Comparison of ENCODE assay signal across 8 cellular contexts in the genomic region with DNA sequence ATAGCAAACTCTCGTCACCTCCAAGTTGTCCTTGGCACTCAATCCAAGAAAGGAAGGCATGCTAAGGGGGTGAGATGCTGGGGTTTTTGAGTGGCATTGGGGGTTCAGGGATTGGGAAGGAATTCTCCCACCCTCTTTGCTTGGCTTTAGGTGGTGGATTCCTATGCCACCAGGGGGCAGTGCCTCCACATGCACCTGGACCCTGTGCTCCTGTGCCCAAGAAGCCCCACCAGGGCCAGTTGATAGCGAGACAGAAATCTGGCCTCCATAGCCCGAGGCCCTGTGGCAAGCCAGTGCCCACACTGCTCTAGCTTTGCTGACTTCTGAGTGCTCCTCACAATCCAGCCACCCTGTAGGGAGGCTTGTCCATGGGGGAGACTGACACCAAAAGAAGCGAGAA. TPM values are rescaled to one million over a fixed set of nuclear protein-coding genes. Genes with fewer than 3 reads are reported as not detected.
A peak's percentile ranks its signal among the peaks of the same experiment; 100 is the strongest.
DNase-seq lines count a peak whose midpoint lies in the region; ATAC-seq and TF ChIP-seq lines count a peak whose summit lies in the region.

No MANE protein-coding gene starts in this region.

- H3K27ac ChIP-seq in MM.1S (ENCODE audit: low read length), result no peak overlapping the region
- H3K27ac ChIP-seq in colonic mucosa, result no peak overlapping the region
- no peak overlapping the region for H3K27ac ChIP-seq in testis

- H3K27me3 ChIP-seq in MM.1S (replicated peaks; ENCODE audit: insufficient read depth, low read length), result no peaks in the 10 kb centered on the region
- H3K27me3 ChIP-seq in colonic mucosa, result no peaks in the 10 kb centered on the region
- H3K27me3 ChIP-seq in testis, result no peaks in the 10 kb centered on the region

- in situ Hi-C loops in ACHN (cut with HindIII; ENCODE audit: low pct_ligation_motif_present, low pct_unique_long_range_greater_than_20kb, low sequenced_read_pairs), result no loop called here

- DNase-seq in ACHN (peak; percentile 20), GM10266 (ENCODE audit: extremely low spot score) (peak; percentile 16), MM.1S (peak; percentile 25), colonic mucosa (no peak), testis (peak; percentile 62), mucosa of gallbladder (ENCODE audit: low spot score) (no peak)
- DNase-seq in stimulated activated CD4-positive, alpha-beta T cell treated with anti-CD3 and anti-CD28 coated beads, Interleukin-12 subunit alpha, Interleukin-12 subunit beta, amount 100 ng/mL, for 4 hours, result no peak

- WGBS in testis, 2 donors, result 47 to 60% methylated on average over 2 to 4 of the region's 4 CpGs

- no peak for TF ChIP-seq POLR2A in testis (IDR thresholded peaks at IDR 0.05)

- H3K4me3 ChIP-seq in MM.1S (ENCODE audit: low read length) (no peak overlapping the region), colonic mucosa (no peak overlapping the region), testis (no peak overlapping the region)

- H3F3A ChIP-seq in MM.1S (ENCODE audit: insufficient read depth, low read length), result no peaks in the 10 kb centered on the region

- no peaks in the 10 kb centered on the region for H4K20me1 ChIP-seq in MM.1S (ENCODE audit: insufficient read depth, low read length)

- H3K36me3 ChIP-seq in MM.1S (replicated peaks; ENCODE audit: insufficient read depth, low read length), result no peaks in the 10 kb centered on the region
- H3K36me3 ChIP-seq in colonic mucosa, result no peaks in the 10 kb centered on the region
- H3K36me3 ChIP-seq in testis (ENCODE audit: low read depth, missing control alignments), result no peaks in the 10 kb centered on the region

- no peak for ATAC-seq in GM21717 (IDR thresholded peaks at IDR 0.05; ENCODE audit: unreplicated experiment)

- H3K9ac ChIP-seq in MM.1S (ENCODE audit: low read length) (no peak overlapping the region), colonic mucosa (ENCODE audit: low read depth in 2 of 2, low read length in 2 of 2) (no peak overlapping the region)

- H3K9me2 ChIP-seq in MM.1S (replicated peaks; ENCODE audit: insufficient read depth, low read length), result no peaks in the 10 kb centered on the region

- H3K4me1 ChIP-seq in MM.1S (ENCODE audit: low read length) (no peaks in the 10 kb centered on the region), colonic mucosa (no peaks in the 10 kb centered on the region), testis (no peaks in the 10 kb centered on the region)

- intact Hi-C loops in colonic mucosa (cut with DNase I) (no loop called here), testis (cut with DNase I; ENCODE audit: low total_unique reads) (no loop called here)

- no peak overlapping the region for H2AFZ ChIP-seq in MM.1S (ENCODE audit: low read length)

- H3K4me2 ChIP-seq in MM.1S (ENCODE audit: low read depth, low read length), result no peak overlapping the region

- H3K9me3 ChIP-seq in MM.1S (replicated peaks; ENCODE audit: insufficient read depth, low read length), result no peaks in the 10 kb centered on the region
- no peaks in the 10 kb centered on the region for H3K9me3 ChIP-seq in colonic mucosa
- H3K9me3 ChIP-seq in testis, result no peaks in the 10 kb centered on the region

- no peaks in the 10 kb centered on the region for H3K79me2 ChIP-seq in MM.1S (ENCODE audit: low read length)

- TF ChIP-seq CTCF in GM10266 (IDR thresholded peaks at IDR 0.05; ENCODE audit: control insufficient read depth, insufficient read depth, low read depth, missing control alignments) (peak; percentile 32), MM.1S (IDR thresholded peaks at IDR 0.05; ENCODE audit: low read length) (peak; percentile 50), colonic mucosa (IDR thresholded peaks at IDR 0.05) (peak; percentile 37), testis (IDR thresholded peaks at IDR 0.05) (peak; percentile 31 to 47 (median 45))

RNA-seq across cellular contexts. Expression of gene FATE1, which starts 2.0 kb away (rescaled TPM):
- total RNA-seq in colonic mucosa (not detected), testis (1,000 to 10,000 TPM in 1 of 2 donors, 100 to 1,000 TPM in 1; 890 to 1,316 TPM), mucosa of gallbladder (0.52 TPM)
- polyA plus RNA-seq in testis (ENCODE audit: insufficient read depth, low read depth, low replicate concordance), result 482 TPM

RNA-seq across cellular contexts. Expression of gene PRRG3, which starts 18.6 kb away (rescaled TPM):
- total RNA-seq in colonic mucosa (under 1 TPM; 0.05 to 0.96 TPM), testis (1 to 10 TPM in 1 of 2 donors, under 1 TPM in 1; 0.94 to 1.7 TPM), mucosa of gallbladder (0.46 TPM)
- 2.2 TPM for polyA plus RNA-seq in testis (ENCODE audit: insufficient read depth, low read depth, low replicate concordance)

RNA-seq across cellular contexts. Expression of gene CNGA2, which starts 20.7 kb away (rescaled TPM):
- not detected for total RNA-seq in colonic mucosa
- 1 to 10 TPM in 1 of 2 donors, under 1 TPM in 1; 0.50 to 2.0 TPM for total RNA-seq in testis
- polyA plus RNA-seq in testis (ENCODE audit: insufficient read depth, low read depth, low replicate concordance), result 0.83 TPM
- total RNA-seq in mucosa of gallbladder, result not detected

Comparison
In these comparisons a context has a peak if more than half of its experiments do, and no peak if none do; other contexts are left out.
1. DNase-seq: peak in ACHN (single experiment), GM10266 (single experiment), MM.1S (single experiment) and testis (single experiment); none in colonic mucosa (single experiment), mucosa of gallbladder (single experiment) and stimulated activated CD4-positive, alpha-beta T cell treated with anti-CD3 and anti-CD28 coated beads, Interleukin-12 subunit alpha, Interleukin-12 subunit beta, amount 100 ng/mL, for 4 hours (single experiment).
2. RNA of gene FATE1, which starts 2.0 kb away (total RNA-seq): 890 to 1,316 TPM in testis; 0.52 TPM in mucosa of gallbladder (single experiment) and not detected in colonic mucosa; every median in the first group is over 100 times any median in the second.
3. Peak in every context shown above with its lines, with median percentiles within 50 percentile points of each other: CTCF ChIP-seq.